In the genomic region with DNA sequence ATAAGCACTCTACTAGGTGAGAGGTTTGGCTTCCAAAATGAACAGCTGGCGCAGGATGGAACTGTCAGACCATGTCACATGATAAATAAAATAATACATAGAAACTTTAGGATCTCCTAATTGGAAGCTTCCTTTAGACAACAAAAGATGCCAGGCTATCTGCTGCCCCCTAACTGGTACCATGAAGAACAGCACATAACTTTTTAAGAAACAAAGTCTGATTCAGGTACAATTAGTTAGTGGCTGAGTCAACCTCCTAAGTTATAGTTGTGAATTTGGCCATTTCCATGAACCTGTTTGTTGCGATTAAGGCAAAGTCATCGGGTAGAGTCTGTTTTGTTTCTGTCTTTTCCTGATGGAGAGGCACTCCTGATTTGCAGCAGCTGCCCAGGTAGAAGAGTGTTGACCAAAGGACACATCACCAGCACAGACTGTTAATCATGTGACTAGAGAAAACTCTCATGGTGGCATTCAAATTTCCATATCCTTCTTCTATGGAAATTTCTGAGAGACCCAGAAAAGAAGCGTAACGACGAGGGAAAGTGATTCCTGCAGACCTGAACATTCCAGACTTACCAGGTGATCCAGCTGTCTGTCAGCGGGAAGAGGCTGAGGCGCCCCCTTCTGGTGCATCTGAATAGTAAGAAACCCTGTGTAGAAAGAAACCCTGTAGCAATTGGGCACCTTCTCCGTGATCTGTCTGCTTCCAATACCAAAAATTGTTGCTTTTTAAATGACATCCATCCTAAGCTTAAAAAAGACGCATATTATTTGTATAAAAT, we compare ENCODE assay signal across 9 cellular contexts. TPM values are rescaled to one million over a fixed set of nuclear protein-coding genes. Genes with fewer than 3 reads are reported as not detected.
DNase-seq lines count a peak whose midpoint lies in the region; ATAC-seq, FAIRE-seq and TF ChIP-seq lines count a peak whose summit lies in the region.
"Had no signal": no experiment of that assay in that cellular context is flagged by ENCODE, and none has a peak within 500 bp of the region (broad histone marks: within the 10 kb centered on the region; RNA-seq: fewer than 3 reads in every experiment).

No MANE protein-coding gene starts in this region.

- TF ChIP-seq POLR2A in GM12892 (IDR thresholded peaks at IDR 0.05; ENCODE audit: low read depth, low read length) = no peak

- FAIRE-seq in bronchial epithelial cell (lab: Jason Lieb, UNC) (peak; percentile 82), GM12892 (lab: Jason Lieb, UNC) (no peak)

- no peak overlapping the region for H3K27ac ChIP-seq in KMS-11
- H3K27ac ChIP-seq in lung (ENCODE audit: low read depth in 1 of 2, low read length in 1 of 2) = no peak overlapping the region

- H4K20me1 ChIP-seq in KMS-11 (ENCODE audit: insufficient read depth) = no peaks in the 10 kb centered on the region

- ATAC-seq in lung (ENCODE audit: insufficient read depth, low FRiP score) = no peak
- ATAC-seq: effector memory CD8-positive, alpha-beta T cell had no signal

- H3K4me3 ChIP-seq in KMS-11 (IDR thresholded peaks at IDR 0.05; ENCODE audit: insufficient read depth, low read depth, low read length) (no peak overlapping the region), bronchial epithelial cell (ENCODE audit: low read depth, low read length) (no peak overlapping the region), lung (no peak overlapping the region)

- H3K4me1 ChIP-seq in KMS-11 (ENCODE audit: low read depth, poor library complexity, severe bottlenecking) (peaks cover 3% of the 10 kb centered on the region), lung (ENCODE audit: control insufficient read depth in 2 of 2, insufficient read depth in 2 of 2, low read length in 2 of 2) (no peaks in the 10 kb centered on the region)

- no peaks in the 10 kb centered on the region for H3K36me3 ChIP-seq in KMS-11 (ENCODE audit: insufficient read depth)
- no peaks in the 10 kb centered on the region for H3K36me3 ChIP-seq in bronchial epithelial cell (ENCODE audit: control insufficient read depth, insufficient read depth, low read length)
- no peaks in the 10 kb centered on the region for H3K36me3 ChIP-seq in lung (ENCODE audit: control insufficient read depth in 2 of 2, insufficient read depth in 2 of 2, low read length in 2 of 2)

- WGBS in lung, 2 donors = 47 to 59% methylated on average over 10 of the region's 10 CpGs

- no peaks in the 10 kb centered on the region for H3K9me3 ChIP-seq in lung (ENCODE audit: control insufficient read depth in 2 of 2, insufficient read depth in 1 of 2, low read length in 1 of 2)

- no peak overlapping the region for H2AFZ ChIP-seq in KMS-11 (ENCODE audit: low read depth)

- DNase-seq in DMS53 (lab: John Stamatoyannopoulos, UW) = peak; percentile 83
- peak; percentile 63 for DNase-seq in bronchial epithelial cell (ENCODE audit: low read depth)
- peak; percentile 45 for DNase-seq in lung (ENCODE audit: low spot score)
- no peak for DNase-seq in retina
- DNase-seq in stimulated activated CD4-positive, alpha-beta T cell treated with anti-CD3 and anti-CD28 coated beads, Interleukin-1b, Interleukin-23, amount 100 ng/mL, for 48 hours = no peak
- DNase-seq in glomerular visceral epithelial cell (ENCODE audit: extremely low spot score) = no peak
- DNase-seq in GM12892 (ENCODE audit: insufficient read length) = no peak
- DNase-seq: effector memory CD8-positive, alpha-beta T cell had no signal

- peak; percentile 77 for TF ChIP-seq CTCF in KMS-11 (conservative IDR thresholded peaks at IDR 0.05; ENCODE audit: low read depth, low read length)
- peak; percentile 79 for TF ChIP-seq CTCF in bronchial epithelial cell (IDR thresholded peaks at IDR 0.05; ENCODE audit: insufficient read depth, low read length, severe bottlenecking)
- no peak for TF ChIP-seq CTCF in lung (IDR thresholded peaks at IDR 0.05; ENCODE audit: control extremely low read depth, extremely low read depth)

- no peak overlapping the region; the same call in 1 of the 2 replicates for H3K4me2 ChIP-seq in KMS-11

- no peaks in the 10 kb centered on the region for H3K27me3 ChIP-seq in KMS-11 (ENCODE audit: insufficient read depth, low read depth)
- H3K27me3 ChIP-seq in bronchial epithelial cell (ENCODE audit: control insufficient read depth, insufficient read depth, low read length) = no peaks in the 10 kb centered on the region
- H3K27me3 ChIP-seq in lung (ENCODE audit: control insufficient read depth, insufficient read depth) = no peaks in the 10 kb centered on the region

- H3K9ac ChIP-seq in KMS-11 = no peak overlapping the region

- H3K79me2 ChIP-seq in KMS-11 (ENCODE audit: insufficient read depth, low read depth) = no peaks in the 10 kb centered on the region

RNA-seq across cellular contexts. Expression of a gene that starts 8.6 kb away (rescaled TPM):
- total RNA-seq in bronchial epithelial cell = 1.3 and 5.0 TPM in 2 replicates
- 10 to 100 TPM in 1 of 2 donors, 1 to 10 TPM in 1; 2.8 to 23.2 TPM for total RNA-seq in lung
- polyA plus RNA-seq in lung = 1 to 10 TPM; 1.6 to 7.7 TPM
- polyA plus RNA-seq in GM12892 (2012; ENCODE audit: missing spikeins) = 0.28 TPM

Comparison
In these comparisons a context has a peak if more than half of its experiments do, and no peak if none do; other contexts are left out.
1. DNase-seq: peak in DMS53 (single experiment), bronchial epithelial cell (single experiment) and lung (single experiment); none in retina (single experiment), stimulated activated CD4-positive, alpha-beta T cell treated with anti-CD3 and anti-CD28 coated beads, Interleukin-1b, Interleukin-23, amount 100 ng/mL, for 48 hours (single experiment), glomerular visceral epithelial cell (single experiment) and GM12892 (single experiment).